In genomic region chr14:34676516-34677211, GRCh38 we compare ENCODE assay signal across 17 cellular contexts. TPM values are rescaled to one million over a fixed set of nuclear protein-coding genes. Genes with fewer than 3 reads are reported as not detected.
DNase-seq lines count a peak whose midpoint lies in the region; ATAC-seq and TF ChIP-seq lines count a peak whose summit lies in the region.
"Had no signal": no experiment of that assay in that cellular context is flagged by ENCODE, and none has a peak within 500 bp of the region (broad histone marks: within the 10 kb centered on the region; RNA-seq: fewer than 3 reads in every experiment).

No MANE protein-coding gene starts in this region.

- no peak overlapping the region for H3K4me2 ChIP-seq in HCT116 (ENCODE audit: low read length)

- H3K4me1 ChIP-seq in HCT116 (ENCODE audit: control insufficient read depth in 1 of 2, insufficient read depth in 2 of 2, low read length in 2 of 2) = peaks cover 10 to 21% of the 10 kb centered on the region in 2 experiments
- H3K4me1 ChIP-seq in Panc1 (ENCODE audit: control insufficient read depth, insufficient read depth, low read length) = peaks cover 22% of the 10 kb centered on the region
- peaks cover 0 to 8% (median 6%) of the 10 kb centered on the region in 4 donors for H3K4me1 ChIP-seq in liver (ENCODE audit: control insufficient read depth in 4 of 4, insufficient read depth in 4 of 4, low read length in 3 of 4)
- no peaks in the 10 kb centered on the region for H3K4me1 ChIP-seq in uterus

- TF ChIP-seq CTCF in AG10803 (conservative IDR thresholded peaks at IDR 0.05; ENCODE audit: low read length) (no peak), HCT116 (IDR thresholded peaks at IDR 0.05 in 2 of 3, conservative IDR thresholded peaks at IDR 0.05 in 1 of 3; ENCODE audit: borderline replicate concordance in 1 of 3, insufficient read depth in 1 of 3, low read depth in 2 of 3, low read length in 2 of 3) (no peak), Panc1 (IDR thresholded peaks at IDR 0.05) (no peak), liver (IDR thresholded peaks at IDR 0.05; ENCODE audit: low read depth, low read length, missing input control) (no peak), uterus (IDR thresholded peaks at IDR 0.05) (no peak)

- no peaks in the 10 kb centered on the region for H3K36me3 ChIP-seq in HCT116 (ENCODE audit: control insufficient read depth in 1 of 2, insufficient read depth in 2 of 2, low read length in 2 of 2)
- no peaks in the 10 kb centered on the region for H3K36me3 ChIP-seq in Panc1 (ENCODE audit: control insufficient read depth, insufficient read depth, low read length)
- H3K36me3 ChIP-seq in liver (ENCODE audit: control insufficient read depth in 4 of 4, insufficient read depth in 3 of 4, low read depth in 1 of 4, low read length in 3 of 4) = no peaks in the 10 kb centered on the region
- H3K36me3 ChIP-seq in uterus = no peaks in the 10 kb centered on the region
- H3K36me3 ChIP-seq: brain microvascular endothelial cell, esophagus squamous epithelium, heart left ventricle had no signal

- TF ChIP-seq RAD21 in HCT116 (IDR thresholded peaks at IDR 0.05; ENCODE audit: low read depth) (no peak), liver (IDR thresholded peaks at IDR 0.05) (peak; percentile 6 to 47)

- in situ Hi-C loops in Panc1 (cut with HindIII; ENCODE audit: low pct_unique_long_range_greater_than_20kb, low sequenced_read_pairs) = no loop called here

- 81% methylated on average over 7 of the region's 7 CpGs for WGBS in liver

- peak overlapping the region; percentile 19 for H2AFZ ChIP-seq in HCT116 (ENCODE audit: low read depth, low read length, poor library complexity, severe bottlenecking)

- POLR2A ChIA-PET in HCT116 (lab: Charles Lee) (interaction anchor here (1.5 kb wide), 1 partner anchor 16 kb away, joined by 4 read pairs; no protein-coding TSS in a partner anchor), Panc1 (lab: Charles Lee) (no interaction called here)

- H3K4me3 ChIP-seq in AG10803 (ENCODE audit: low read length) (no peak overlapping the region), HCT116 (replicated peaks in 1 of 2; ENCODE audit: low read depth in 1 of 2, low read length in 2 of 2) (no peak overlapping the region), Panc1 (ENCODE audit: low read depth in 2 of 2, low read length in 2 of 2) (no peak overlapping the region), liver (ENCODE audit: low read depth in 1 of 3, low read length in 3 of 3) (no peak overlapping the region), uterus (no peak overlapping the region)
- H3K4me3 ChIP-seq: esophagus squamous epithelium, heart left ventricle had no signal

- ATAC-seq in HCT116 (no peak), Panc1 (no peak), GM18873 (IDR thresholded peaks at IDR 0.05; ENCODE audit: low FRiP score, unreplicated experiment) (no peak)
- ATAC-seq: activated T-cell treated with anti-CD3 and anti-CD28 coated beads, Interleukin-2, amount 50 U/mL, for 4 hours; heart left ventricle had no signal

- H3K9me3 ChIP-seq in HCT116 (ENCODE audit: control insufficient read depth in 1 of 2, insufficient read depth in 1 of 2, low read depth in 1 of 2, low read length in 2 of 2) (no peaks in the 10 kb centered on the region), Panc1 (ENCODE audit: control insufficient read depth, insufficient read depth, low read depth, low read length) (no peaks in the 10 kb centered on the region), liver (ENCODE audit: control insufficient read depth in 4 of 4, low read length in 3 of 4) (no peaks in the 10 kb centered on the region), uterus (no peaks in the 10 kb centered on the region)
- H3K9me3 ChIP-seq: esophagus squamous epithelium, heart left ventricle had no signal

- H3K27ac ChIP-seq in HCT116 (ENCODE audit: low read depth, low read length) (no peak overlapping the region), Panc1 (ENCODE audit: low read length) (peak overlapping the region; percentile 87), liver (ENCODE audit: low read depth in 1 of 2, low read length in 2 of 2) (no peak overlapping the region), uterus (no peak overlapping the region)
- H3K27ac ChIP-seq: esophagus squamous epithelium, heart left ventricle had no signal

- peak; percentile 38 for DNase-seq in AG10803 (ENCODE audit: low read depth)
- no peak for DNase-seq in HCT116 (ENCODE audit: low read depth, low spot score)
- no peak for DNase-seq in Panc1 (ENCODE audit: low read depth, low spot score)
- DNase-seq in uterus = no peak
- no peak for DNase-seq in ureter (ENCODE audit: low spot score)
- DNase-seq in GF-D8 (lab: John Stamatoyannopoulos, UW) = no peak
- DNase-seq: activated CD4-positive, alpha-beta T cell treated with anti-CD3 and anti-CD28 coated beads, Interleukin-2, amount 50 U/mL, for 48 hours; activated T-cell treated with anti-CD3 and anti-CD28 coated beads, Interleukin-2, amount 50 U/mL, for 4 hours; brain microvascular endothelial cell; COR-L47; esophagus squamous epithelium; heart left ventricle; islet precursor cell; mesendoderm; NCI-H2107 had no signal

- H3K79me2 ChIP-seq in HCT116 (ENCODE audit: insufficient read depth, low read length) = no peaks in the 10 kb centered on the region

- intact Hi-C loops in HCT116 (cut with micrococcal nuclease) (loop anchor here (10.0 kb wide), 2 partner anchors 198 to 1008 kb away; partner anchors contain the start of gene BAZ1A), Panc1 (cut with micrococcal nuclease; ENCODE audit: unreplicated experiment) (no loop called here), uterus (cut with DNase I; ENCODE audit: low total_unique reads) (no loop called here)

- H3K9me2 ChIP-seq in HCT116 (ENCODE audit: insufficient read depth) = no peaks in the 10 kb centered on the region

- RAD21 ChIA-PET in HCT116 (lab: Charles Lee; ENCODE audit: low non-redundant PET in 1 of 2, low total read pairs in 2 of 2, uncharacterized antibody in 2 of 2, unreplicated experiment in 2 of 2) = interaction anchor here (0.6 to 0.7 kb wide), 2 partner anchors 304 to 745 kb away, joined by 3 to 4 read pairs; no protein-coding TSS in a partner anchor

- TF ChIP-seq POLR2A in HCT116 (IDR thresholded peaks at IDR 0.05; ENCODE audit: borderline replicate concordance, extremely low read depth, insufficient read depth, insufficient read length) = no peak
- no peak for TF ChIP-seq POLR2A in uterus (IDR thresholded peaks at IDR 0.05)

- H3K9ac ChIP-seq in HCT116 (ENCODE audit: low read length) (no peak overlapping the region), liver (ENCODE audit: low read depth in 1 of 2, low read length in 2 of 2) (no peak overlapping the region)

- CTCF ChIA-PET in HCT116 (lab: Charles Lee) = interaction anchor here (0.7 to 1.5 kb wide), 2 partner anchors 46 to 468 kb away, joined by 4 read pairs; no protein-coding TSS in a partner anchor
- CTCF ChIA-PET in Panc1 (lab: Charles Lee) = no interaction called here

- BruUV-seq in HCT116 (replicated peaks; lab: Mats Ljungman, UMichigan) (no TSS peak), Panc1 (replicated peaks; lab: Mats Ljungman, UMichigan) (no TSS peak)

- H3K27me3 ChIP-seq in HCT116 (ENCODE audit: insufficient read depth, low read length) (no peaks in the 10 kb centered on the region), Panc1 (ENCODE audit: control insufficient read depth, insufficient read depth, low read length) (no peaks in the 10 kb centered on the region), liver (ENCODE audit: control insufficient read depth in 4 of 4, insufficient read depth in 4 of 4, low read length in 3 of 4) (no peaks in the 10 kb centered on the region), uterus (no peaks in the 10 kb centered on the region)
- H3K27me3 ChIP-seq: brain microvascular endothelial cell, esophagus squamous epithelium, heart left ventricle had no signal

- no peaks in the 10 kb centered on the region for H4K20me1 ChIP-seq in HCT116 (ENCODE audit: insufficient read depth)

TF ChIP-seq in HCT116, 20 proteins besides CTCF, POLR2A, EP300 and RAD21:
- TF ChIP-seq YY1 (IDR thresholded peaks at IDR 0.05; ENCODE audit: extremely low read depth, insufficient replicate concordance, low read depth, low read length) (no peak), ZFX (IDR thresholded peaks at IDR 0.05) (no peak)
TF ChIP-seq in HCT116: peak in this region for 0.

TF ChIP-seq in liver, 16 proteins besides CTCF, POLR2A, EP300 and RAD21:
- TF ChIP-seq HNF4A (conservative IDR thresholded peaks at IDR 0.05) (peak; percentile 11 to 26), RXRA (IDR thresholded peaks at IDR 0.05) (peak in 1 of 2 donors; percentile 19), NR2F2 (IDR thresholded peaks at IDR 0.05) (no peak)

RNA-seq across cellular contexts. Expression of gene CFL2, which starts 37.7 kb away (rescaled TPM):
- total RNA-seq in HCT116 (2021; ENCODE audit: unreplicated experiment) (55.2 TPM), Panc1 (2021; ENCODE audit: unreplicated experiment) (79.7 TPM), liver (10 to 100 TPM; 37.2 to 70.2 TPM), uterus (100 to 1,000 TPM; 108 to 231 (median 139) TPM), ureter (56.7 TPM)
- 12.8 and 20.3 TPM in 2 replicates for polyA plus RNA-seq in HCT116 (2012)
- 47.1 TPM for polyA plus RNA-seq in Panc1 (2012; ENCODE audit: insufficient read length)
- polyA plus RNA-seq in liver = 10 to 100 TPM; 55.1 to 76.1 TPM

RNA-seq across cellular contexts. Expression of gene SNX6, which starts 46.7 kb away (rescaled TPM):
- total RNA-seq in HCT116 (2021; ENCODE audit: unreplicated experiment) (73.4 TPM), Panc1 (2021; ENCODE audit: unreplicated experiment) (50.9 TPM), liver (10 to 100 TPM; 42.9 to 62.2 TPM), uterus (100 to 1,000 TPM in 1 of 4 donors, 10 to 100 TPM in 3; 22.8 to 357 (median 73.9) TPM), ureter (71.8 TPM)
- polyA plus RNA-seq in HCT116 (2012) = 25.4 and 43.2 TPM in 2 replicates
- polyA plus RNA-seq in Panc1 (2012; ENCODE audit: insufficient read length) = 31.9 TPM
- 10 to 100 TPM; 23.5 to 41.1 TPM for polyA plus RNA-seq in liver
